8 cellular contexts compared by ENCODE assay signal in the genomic region with DNA sequence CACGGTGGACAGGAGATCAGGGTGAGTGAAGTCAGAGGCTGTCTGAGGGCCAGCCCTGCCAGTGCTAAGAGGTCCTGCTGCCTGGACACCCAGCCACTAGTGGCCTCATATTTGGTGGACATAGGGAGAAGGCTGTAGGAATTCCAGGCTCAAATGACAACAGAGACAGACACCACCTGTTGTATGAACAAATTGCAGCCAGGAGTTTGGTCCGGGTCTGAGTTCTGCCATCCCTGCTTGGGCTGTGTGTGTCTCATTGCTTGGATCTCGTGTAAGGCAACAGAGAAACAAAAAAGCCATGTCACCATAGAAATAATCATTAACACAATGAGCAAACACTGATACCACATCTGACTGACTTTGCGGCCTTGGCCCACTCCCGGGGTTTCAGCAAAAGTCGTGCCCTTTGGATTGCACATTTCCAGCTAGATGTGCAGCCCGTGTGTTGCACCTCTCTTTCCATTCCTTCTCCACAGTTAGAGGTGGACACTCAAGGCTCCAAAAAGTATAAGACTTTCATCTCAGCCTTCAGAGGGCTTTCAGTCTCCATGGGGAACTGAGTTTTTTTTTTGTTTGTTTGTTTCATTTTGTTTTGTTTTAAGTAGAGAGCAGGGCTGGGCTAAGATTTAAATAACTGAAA.
DNase-seq lines count a peak whose midpoint lies in the region; ATAC-seq, FAIRE-seq and TF ChIP-seq lines count a peak whose summit lies in the region.
"Not testable (repeated sequence)": the region's sequence is repeated elsewhere in the genome, so short reads cannot be mapped to it uniquely, and the experiment has no call there.

No MANE protein-coding gene starts in this region.

- FAIRE-seq in islet of Langerhans (lab: Jason Lieb, UNC) = peak; percentile 17
- FAIRE-seq in pancreas (lab: Jason Lieb, UNC) = not testable (repeated sequence)

- not testable (repeated sequence) for TF ChIP-seq POLR2A in testis (IDR thresholded peaks at IDR 0.05)

- H3K4me3 ChIP-seq in left ventricle myocardium inferior; liver (ENCODE audit: low read depth in 1 of 3, low read length in 3 of 3); pancreas; testis: not testable (repeated sequence)

- intact Hi-C loops in left ventricle myocardium inferior (cut with micrococcal nuclease); pancreas (cut with DNase I); testis (cut with DNase I; ENCODE audit: low total_unique reads): not testable (repeated sequence)

- H3K27ac ChIP-seq in VCaP (peak overlapping the region; percentile 24; the same call in 1 of the 2 replicates), left ventricle myocardium inferior (replicated peaks) (peak overlapping the region; percentile 79), liver (ENCODE audit: low read depth in 1 of 2, low read length in 2 of 2) (peak overlapping the region; percentile 63 to 89), pancreas (peak overlapping the region; percentile 86 to 93 (median 90))
- H3K27ac ChIP-seq in testis = not testable (repeated sequence)

- not testable (repeated sequence) for TF ChIP-seq CTCF in VCaP (conservative IDR thresholded peaks at IDR 0.05); left ventricle myocardium inferior (IDR thresholded peaks at IDR 0.05; ENCODE audit: borderline replicate concordance); liver (IDR thresholded peaks at IDR 0.05; ENCODE audit: low read depth, low read length, missing input control); pancreas (IDR thresholded peaks at IDR 0.05); testis (IDR thresholded peaks at IDR 0.05)

- TF ChIP-seq RAD21 in liver (IDR thresholded peaks at IDR 0.05) = peak; percentile 37 to 40

- 31% methylated on average over 7 of the region's 7 CpGs for WGBS in liver
- 12% methylated on average over 7 of the region's 7 CpGs for WGBS in pancreas, 2 donors
- 50% methylated on average over 6 to 7 of the region's 7 CpGs for whole genome bisulfite sequencing in testis, 2 donors

- DNase-seq in Caki2 (ENCODE audit: low read depth) (peak; percentile 58), glomerular visceral epithelial cell (ENCODE audit: extremely low spot score) (peak; percentile 37), pancreas (peak in 5 of 6 donors; percentile 66 to 78 (median 76)), testis (peak; percentile 38)
- not testable (repeated sequence) for DNase-seq in left ventricle myocardium inferior

- ATAC-seq in pancreas = peak; percentile 91 to 96 (median 94)

- peaks cover 13% of the 10 kb centered on the region for H3K27me3 ChIP-seq in left ventricle myocardium inferior (ENCODE audit: low read depth)
- H3K27me3 ChIP-seq in liver (ENCODE audit: control insufficient read depth in 4 of 4, insufficient read depth in 4 of 4, low read length in 3 of 4); pancreas; testis: not testable (repeated sequence)

- H3K36me3 ChIP-seq in left ventricle myocardium inferior; liver (ENCODE audit: control insufficient read depth in 4 of 4, insufficient read depth in 3 of 4, low read depth in 1 of 4, low read length in 3 of 4); pancreas; testis (ENCODE audit: low read depth, missing control alignments): not testable (repeated sequence)

- H3K9me3 ChIP-seq in left ventricle myocardium inferior (replicated peaks); liver (ENCODE audit: control insufficient read depth in 4 of 4, low read length in 3 of 4); pancreas; testis: not testable (repeated sequence)

- peak overlapping the region in 1 of 2 donors; percentile 24 for H3K9ac ChIP-seq in liver (ENCODE audit: low read depth in 1 of 2, low read length in 2 of 2)

- peaks cover 18% of the 10 kb centered on the region for H3K4me1 ChIP-seq in left ventricle myocardium inferior
- peaks cover 8 to 25% (median 14%) of the 10 kb centered on the region in 4 donors for H3K4me1 ChIP-seq in liver (ENCODE audit: control insufficient read depth in 4 of 4, insufficient read depth in 4 of 4, low read length in 3 of 4)
- peaks cover 12 to 18% (median 18%) of the 10 kb centered on the region in 3 donors for H3K4me1 ChIP-seq in pancreas
- H3K4me1 ChIP-seq in testis = not testable (repeated sequence)

- in situ Hi-C loops in Caki2 (cut with HindIII; ENCODE audit: low pct_unique_long_range_greater_than_20kb, low sequenced_read_pairs) = not testable (repeated sequence)

TF ChIP-seq in liver, 16 proteins besides CTCF, POLR2A, EP300 and RAD21:
- TF ChIP-seq JUND (IDR thresholded peaks at IDR 0.05) = peak in 1 of 2 donors; percentile 43
- TF ChIP-seq SP1 (IDR thresholded peaks at IDR 0.05) = peak; percentile 87
- peak; percentile 80 to 91 for TF ChIP-seq RXRA (IDR thresholded peaks at IDR 0.05)
- peak in 1 of 2 donors; percentile 30 for TF ChIP-seq GABPA (IDR thresholded peaks at IDR 0.05 in 1 of 2, conservative IDR thresholded peaks at IDR 0.05 in 1 of 2)
- TF ChIP-seq, protein P1, sequence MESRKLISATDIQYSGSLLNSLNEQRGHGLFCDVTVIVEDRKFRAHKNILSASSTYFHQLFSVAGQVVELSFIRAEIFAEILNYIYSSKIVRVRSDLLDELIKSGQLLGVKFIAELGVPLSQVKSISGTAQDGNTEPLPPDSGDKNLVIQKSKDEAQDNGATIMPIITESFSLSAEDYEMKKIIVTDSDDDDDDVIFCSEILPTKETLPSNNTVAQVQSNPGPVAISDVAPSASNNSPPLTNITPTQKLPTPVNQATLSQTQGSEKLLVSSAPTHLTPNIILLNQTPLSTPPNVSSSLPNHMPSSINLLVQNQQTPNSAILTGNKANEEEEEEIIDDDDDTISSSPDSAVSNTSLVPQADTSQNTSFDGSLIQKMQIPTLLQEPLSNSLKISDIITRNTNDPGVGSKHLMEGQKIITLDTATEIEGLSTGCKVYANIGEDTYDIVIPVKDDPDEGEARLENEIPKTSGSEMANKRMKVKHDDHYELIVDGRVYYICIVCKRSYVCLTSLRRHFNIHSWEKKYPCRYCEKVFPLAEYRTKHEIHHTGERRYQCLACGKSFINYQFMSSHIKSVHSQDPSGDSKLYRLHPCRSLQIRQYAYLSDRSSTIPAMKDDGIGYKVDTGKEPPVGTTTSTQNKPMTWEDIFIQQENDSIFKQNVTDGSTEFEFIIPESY (IDR thresholded peaks at IDR 0.05) = peak; percentile 69
- TF ChIP-seq TAF1 (conservative IDR thresholded peaks at IDR 0.05) = peak; percentile 87
- peak; percentile 83 for TF ChIP-seq YY1 (IDR thresholded peaks at IDR 0.05)
- TF ChIP-seq FOXA1 (IDR thresholded peaks at IDR 0.05) = peak; percentile 25
- TF ChIP-seq, protein P2, sequence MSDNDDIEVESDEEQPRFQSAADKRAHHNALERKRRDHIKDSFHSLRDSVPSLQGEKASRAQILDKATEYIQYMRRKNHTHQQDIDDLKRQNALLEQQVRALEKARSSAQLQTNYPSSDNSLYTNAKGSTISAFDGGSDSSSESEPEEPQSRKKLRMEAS (IDR thresholded peaks at IDR 0.05) = peak; percentile 50
- TF ChIP-seq, protein P3, sequence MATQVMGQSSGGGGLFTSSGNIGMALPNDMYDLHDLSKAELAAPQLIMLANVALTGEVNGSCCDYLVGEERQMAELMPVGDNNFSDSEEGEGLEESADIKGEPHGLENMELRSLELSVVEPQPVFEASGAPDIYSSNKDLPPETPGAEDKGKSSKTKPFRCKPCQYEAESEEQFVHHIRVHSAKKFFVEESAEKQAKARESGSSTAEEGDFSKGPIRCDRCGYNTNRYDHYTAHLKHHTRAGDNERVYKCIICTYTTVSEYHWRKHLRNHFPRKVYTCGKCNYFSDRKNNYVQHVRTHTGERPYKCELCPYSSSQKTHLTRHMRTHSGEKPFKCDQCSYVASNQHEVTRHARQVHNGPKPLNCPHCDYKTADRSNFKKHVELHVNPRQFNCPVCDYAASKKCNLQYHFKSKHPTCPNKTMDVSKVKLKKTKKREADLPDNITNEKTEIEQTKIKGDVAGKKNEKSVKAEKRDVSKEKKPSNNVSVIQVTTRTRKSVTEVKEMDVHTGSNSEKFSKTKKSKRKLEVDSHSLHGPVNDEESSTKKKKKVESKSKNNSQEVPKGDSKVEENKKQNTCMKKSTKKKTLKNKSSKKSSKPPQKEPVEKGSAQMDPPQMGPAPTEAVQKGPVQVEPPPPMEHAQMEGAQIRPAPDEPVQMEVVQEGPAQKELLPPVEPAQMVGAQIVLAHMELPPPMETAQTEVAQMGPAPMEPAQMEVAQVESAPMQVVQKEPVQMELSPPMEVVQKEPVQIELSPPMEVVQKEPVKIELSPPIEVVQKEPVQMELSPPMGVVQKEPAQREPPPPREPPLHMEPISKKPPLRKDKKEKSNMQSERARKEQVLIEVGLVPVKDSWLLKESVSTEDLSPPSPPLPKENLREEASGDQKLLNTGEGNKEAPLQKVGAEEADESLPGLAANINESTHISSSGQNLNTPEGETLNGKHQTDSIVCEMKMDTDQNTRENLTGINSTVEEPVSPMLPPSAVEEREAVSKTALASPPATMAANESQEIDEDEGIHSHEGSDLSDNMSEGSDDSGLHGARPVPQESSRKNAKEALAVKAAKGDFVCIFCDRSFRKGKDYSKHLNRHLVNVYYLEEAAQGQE (IDR thresholded peaks at IDR 0.05) = peak; percentile 86
- TF ChIP-seq HNF4G (IDR thresholded peaks at IDR 0.05) = peak; percentile 13
- peak; percentile 80 for TF ChIP-seq NR2F2 (IDR thresholded peaks at IDR 0.05)
- TF ChIP-seq HNF4A (conservative IDR thresholded peaks at IDR 0.05) = peak; percentile 71 to 77
- peak; percentile 46 for TF ChIP-seq FOXA2 (IDR thresholded peaks at IDR 0.05)
